ENCODE assay signal across 25 cellular contexts in the genomic region with DNA sequence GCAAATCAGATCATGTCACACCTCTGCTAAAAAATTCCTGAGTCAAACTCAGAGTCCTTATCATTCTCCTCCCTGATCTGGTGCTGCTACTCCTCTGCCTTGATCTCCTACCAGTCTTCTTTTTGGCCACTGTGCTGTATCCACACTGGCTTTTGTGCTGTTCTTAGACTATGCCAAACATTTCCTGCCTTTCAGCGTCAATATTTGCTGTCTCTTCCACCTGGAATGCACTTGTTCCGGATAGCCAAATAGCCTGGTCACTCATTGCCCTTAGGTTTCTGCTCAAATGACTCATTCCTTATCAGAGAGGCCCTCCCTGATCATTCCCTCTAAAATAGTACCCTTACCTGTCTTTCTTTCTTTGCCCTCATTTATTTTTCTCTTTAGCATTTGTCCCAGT. TPM values are rescaled to one million over a fixed set of nuclear protein-coding genes. Genes with fewer than 3 reads are reported as not detected.
DNase-seq lines count a peak whose midpoint lies in the region; ATAC-seq, FAIRE-seq and TF ChIP-seq lines count a peak whose summit lies in the region.
"Had no signal": no experiment of that assay in that cellular context is flagged by ENCODE, and none has a peak within 500 bp of the region (broad histone marks: within the 10 kb centered on the region; RNA-seq: fewer than 3 reads in every experiment).

No MANE protein-coding gene starts in this region.

- POLR2A ChIA-PET in activated CD4-positive, alpha-beta T cell treated with anti-CD3 and anti-CD28 coated beads, Interleukin-2, amount 10 ng/mL, durations not matched to agents 7 days and 5 days (lab: Charles Lee) = no interaction called here

- H3K9me3 ChIP-seq in liver (ENCODE audit: control insufficient read depth in 4 of 4, low read length in 3 of 4) = no peaks in the 10 kb centered on the region
- no peaks in the 10 kb centered on the region for H3K9me3 ChIP-seq in heart right ventricle
- H3K9me3 ChIP-seq in esophagus muscularis mucosa = no peaks in the 10 kb centered on the region
- H3K9me3 ChIP-seq: thoracic aorta had no signal

- intact Hi-C loops in heart right ventricle (cut with DNase I) = no loop called here
- intact Hi-C loops in esophagus muscularis mucosa (cut with DNase I) = no loop called here

- no peaks in the 10 kb centered on the region for H3K36me3 Mint-ChIP-seq in activated naive CD8-positive, alpha-beta T cell
- no peaks in the 10 kb centered on the region for H3K36me3 Mint-ChIP-seq in activated naive CD8-positive, alpha-beta T cell treated with anti-CD3 and anti-CD28 coated beads, Interleukin-2, amount 50 U/mL, for 24 hours (ENCODE audit: low read depth)
- no peaks in the 10 kb centered on the region for H3K36me3 Mint-ChIP-seq in activated CD4-positive, alpha-beta T cell treated with anti-CD3 and anti-CD28 coated beads, Interleukin-2, amount 10 ng/mL, durations not matched to agents 7 days and 5 days (ENCODE audit: low read depth)
- H3K36me3 Mint-ChIP-seq: stimulated activated naive B cell treated with anti-CD40 and anti-IgM and Interleukin-4, amounts not matched to agents 10 μg/mL and 1 μg/mL and 100 μg/mL, for 72 hours; WTC11 had no signal

- H3K27ac ChIP-seq in liver (ENCODE audit: low read depth in 1 of 2, low read length in 2 of 2) (peak overlapping the region; percentile 40 to 83), heart right ventricle (no peak overlapping the region), esophagus muscularis mucosa (replicated peaks in 1 of 4) (no peak overlapping the region)
- H3K27ac ChIP-seq: 22Rv1, brain microvascular endothelial cell, coronary artery, thoracic aorta had no signal

- H3K27me3 Mint-ChIP-seq in activated naive CD8-positive, alpha-beta T cell = peaks cover 3% of the 10 kb centered on the region
- peaks cover 4% of the 10 kb centered on the region for H3K27me3 Mint-ChIP-seq in activated naive CD8-positive, alpha-beta T cell treated with anti-CD3 and anti-CD28 coated beads, Interleukin-2, amount 50 U/mL, for 24 hours
- H3K27me3 Mint-ChIP-seq in activated CD4-positive, alpha-beta T cell treated with anti-CD3 and anti-CD28 coated beads, Interleukin-2, amount 10 ng/mL, durations not matched to agents 7 days and 5 days = peaks cover 2% of the 10 kb centered on the region

- no peak overlapping the region for H3K9ac ChIP-seq in liver (ENCODE audit: low read depth in 1 of 2, low read length in 2 of 2)

- CTCF ChIA-PET in activated CD4-positive, alpha-beta T cell treated with anti-CD3 and anti-CD28 coated beads, Interleukin-2, amount 10 ng/mL, durations not matched to agents 7 days and 5 days (lab: Charles Lee) = no interaction called here

- H3K4me1 ChIP-seq in liver (ENCODE audit: control insufficient read depth in 4 of 4, insufficient read depth in 4 of 4, low read length in 3 of 4) = peaks cover 5 to 11% (median 9%) of the 10 kb centered on the region in 4 donors
- H3K4me1 ChIP-seq in heart right ventricle = no peaks in the 10 kb centered on the region
- no peaks in the 10 kb centered on the region for H3K4me1 ChIP-seq in esophagus muscularis mucosa

- H3K4me3 ChIP-seq in bronchial epithelial cell (ENCODE audit: low read depth, low read length) = no peak overlapping the region
- no peak overlapping the region for H3K4me3 ChIP-seq in liver (ENCODE audit: low read depth in 1 of 3, low read length in 3 of 3)
- no peak overlapping the region for H3K4me3 ChIP-seq in heart right ventricle
- no peak overlapping the region for H3K4me3 ChIP-seq in esophagus muscularis mucosa
- H3K4me3 ChIP-seq: coronary artery, thoracic aorta had no signal

- no peak overlapping the region for H3K4me3 Mint-ChIP-seq in activated naive CD8-positive, alpha-beta T cell
- H3K4me3 Mint-ChIP-seq in activated naive CD8-positive, alpha-beta T cell treated with anti-CD3 and anti-CD28 coated beads, Interleukin-2, amount 50 U/mL, for 24 hours = no peak overlapping the region
- no peak overlapping the region for H3K4me3 Mint-ChIP-seq in activated CD4-positive, alpha-beta T cell treated with anti-CD3 and anti-CD28 coated beads, Interleukin-2, amount 10 ng/mL, durations not matched to agents 7 days and 5 days
- H3K4me3 Mint-ChIP-seq: stimulated activated naive B cell treated with anti-CD40 and anti-IgM and Interleukin-4, amounts not matched to agents 10 μg/mL and 1 μg/mL and 100 μg/mL, for 72 hours; T-helper 17 cell; WTC11 had no signal

- no peak for TF ChIP-seq POLR2A in esophagus muscularis mucosa (IDR thresholded peaks at IDR 0.05; ENCODE audit: low read depth)

- peak overlapping the region; percentile 22 for H3K27ac Mint-ChIP-seq in activated naive CD8-positive, alpha-beta T cell
- no peak overlapping the region for H3K27ac Mint-ChIP-seq in activated naive CD8-positive, alpha-beta T cell treated with anti-CD3 and anti-CD28 coated beads, Interleukin-2, amount 50 U/mL, for 24 hours
- no peak overlapping the region for H3K27ac Mint-ChIP-seq in activated CD4-positive, alpha-beta T cell treated with anti-CD3 and anti-CD28 coated beads, Interleukin-2, amount 10 ng/mL, durations not matched to agents 7 days and 5 days
- H3K27ac Mint-ChIP-seq: stimulated activated naive B cell treated with anti-CD40 and anti-IgM and Interleukin-4, amounts not matched to agents 10 μg/mL and 1 μg/mL and 100 μg/mL, for 72 hours; T-helper 17 cell; WTC11 had no signal

- TF ChIP-seq RAD21 in liver (IDR thresholded peaks at IDR 0.05) = peak in 1 of 2 donors; percentile 54

- TF ChIP-seq CTCF in bronchial epithelial cell (IDR thresholded peaks at IDR 0.05; ENCODE audit: insufficient read depth, low read length, severe bottlenecking) = no peak
- TF ChIP-seq CTCF in liver (IDR thresholded peaks at IDR 0.05; ENCODE audit: low read depth, low read length, missing input control) = no peak
- TF ChIP-seq CTCF in heart right ventricle (IDR thresholded peaks at IDR 0.05) = no peak
- no peak for TF ChIP-seq CTCF in esophagus muscularis mucosa (IDR thresholded peaks at IDR 0.05)

- no peak for DNase-seq in activated naive CD8-positive, alpha-beta T cell treated with anti-CD3 and anti-CD28 coated beads, Interleukin-2, amount 50 U/mL, for 24 hours
- peak; percentile 44 for DNase-seq in bronchial epithelial cell (ENCODE audit: low read depth)
- DNase-seq in activated CD4-positive, alpha-beta T cell treated with anti-CD3 and anti-CD28 coated beads, Interleukin-2, amount 10 ng/mL, durations not matched to agents 7 days and 5 days = no peak
- DNase-seq in heart right ventricle = no peak
- DNase-seq in esophagus muscularis mucosa (ENCODE audit: extremely low spot score) = no peak
- DNase-seq: activated CD4-positive, alpha-beta T cell treated with anti-CD3 and anti-CD28 coated beads, Interleukin-2, amount 50 U/mL, for 4 hours; activated effector memory CD4-positive, alpha-beta T cell treated with Interleukin-2 at 50 U/mL for 16 hours; AML-193; brain microvascular endothelial cell; EL; head of caudate nucleus; NCI-H510A treated with DMSO at 0.1 percent for 48 hours; NK-92 treated with Interleukin-12 subunit alpha and Interleukin-12 subunit beta, amount 100 ng/mL, for 24 hours; stimulated activated CD4-positive, alpha-beta T cell treated with anti-CD3 and anti-CD28 coated beads, Interleukin-2, amount 100 ng/mL, for 48 hours; stimulated activated naive B cell treated with anti-CD40 and anti-IgM and Interleukin-4, amounts not matched to agents 10 μg/mL and 1 μg/mL and 100 μg/mL, for 72 hours; T-helper 17 cell had no signal

- WGBS in liver = 30% methylated on average over 2 of the region's 2 CpGs
- 42% methylated on average over 2 of the region's 2 CpGs for WGBS in heart right ventricle, 2 donors
- WGBS in esophagus muscularis mucosa = 74% methylated on average over 2 of the region's 2 CpGs

- H3K36me3 ChIP-seq in bronchial epithelial cell (ENCODE audit: control insufficient read depth, insufficient read depth, low read length) (no peaks in the 10 kb centered on the region), liver (ENCODE audit: control insufficient read depth in 4 of 4, insufficient read depth in 3 of 4, low read depth in 1 of 4, low read length in 3 of 4) (no peaks in the 10 kb centered on the region), heart right ventricle (no peaks in the 10 kb centered on the region), esophagus muscularis mucosa (no peaks in the 10 kb centered on the region)
- H3K36me3 ChIP-seq: brain microvascular endothelial cell, thoracic aorta had no signal

- no peak for ATAC-seq in activated naive CD8-positive, alpha-beta T cell treated with anti-CD3 and anti-CD28 coated beads, Interleukin-2, amount 50 U/mL, for 24 hours
- no peak for ATAC-seq in GM19463 (IDR thresholded peaks at IDR 0.05; ENCODE audit: unreplicated experiment)
- no peak for ATAC-seq in heart right ventricle
- ATAC-seq: stimulated activated naive B cell treated with anti-CD40 and anti-IgM and Interleukin-4, amounts not matched to agents 10 μg/mL and 1 μg/mL and 100 μg/mL, for 72 hours; T-helper 17 cell; WTC11 had no signal

- no peaks in the 10 kb centered on the region for H3K9me3 Mint-ChIP-seq in activated naive CD8-positive, alpha-beta T cell (ENCODE audit: low read depth)
- no peaks in the 10 kb centered on the region for H3K9me3 Mint-ChIP-seq in activated naive CD8-positive, alpha-beta T cell treated with anti-CD3 and anti-CD28 coated beads, Interleukin-2, amount 50 U/mL, for 24 hours
- H3K9me3 Mint-ChIP-seq in activated CD4-positive, alpha-beta T cell treated with anti-CD3 and anti-CD28 coated beads, Interleukin-2, amount 10 ng/mL, durations not matched to agents 7 days and 5 days = no peaks in the 10 kb centered on the region
- H3K9me3 Mint-ChIP-seq: WTC11 had no signal

- no peaks in the 10 kb centered on the region for H3K27me3 ChIP-seq in bronchial epithelial cell (ENCODE audit: control insufficient read depth, insufficient read depth, low read length)
- peaks cover 0 to 3% (median 0%) of the 10 kb centered on the region in 4 donors for H3K27me3 ChIP-seq in liver (ENCODE audit: control insufficient read depth in 4 of 4, insufficient read depth in 4 of 4, low read length in 3 of 4)
- H3K27me3 ChIP-seq in heart right ventricle = peaks cover 0 to 41% (median 0%) of the 10 kb centered on the region in 7 donors
- no peaks in the 10 kb centered on the region for H3K27me3 ChIP-seq in esophagus muscularis mucosa
- H3K27me3 ChIP-seq: brain microvascular endothelial cell had no signal

- no peak for TF ChIP-seq EP300 in esophagus muscularis mucosa (IDR thresholded peaks at IDR 0.05)

- no peak for FAIRE-seq in bronchial epithelial cell (lab: Jason Lieb, UNC)
- FAIRE-seq: endometrium, GM19239 had no signal

- no peaks in the 10 kb centered on the region for H3K4me1 Mint-ChIP-seq in activated naive CD8-positive, alpha-beta T cell (ENCODE audit: low read depth)
- no peaks in the 10 kb centered on the region for H3K4me1 Mint-ChIP-seq in activated naive CD8-positive, alpha-beta T cell treated with anti-CD3 and anti-CD28 coated beads, Interleukin-2, amount 50 U/mL, for 24 hours
- H3K4me1 Mint-ChIP-seq in activated CD4-positive, alpha-beta T cell treated with anti-CD3 and anti-CD28 coated beads, Interleukin-2, amount 10 ng/mL, durations not matched to agents 7 days and 5 days = no peaks in the 10 kb centered on the region
- H3K4me1 Mint-ChIP-seq: stimulated activated naive B cell treated with anti-CD40 and anti-IgM and Interleukin-4, amounts not matched to agents 10 μg/mL and 1 μg/mL and 100 μg/mL, for 72 hours; T-helper 17 cell had no signal

RNA-seq across cellular contexts. Expression of gene RP2, which starts 24.4 kb away (rescaled TPM):
- total RNA-seq in bronchial epithelial cell (16.1 and 16.6 TPM in 2 replicates), liver (10 to 100 TPM; 10.5 to 11.5 TPM), heart right ventricle (1 to 10 TPM; 2.4 to 5.8 (median 2.9) TPM), esophagus muscularis mucosa (10 to 100 TPM in 1 of 4 donors, 1 to 10 TPM in 3; 7.2 to 10.6 (median 9.4) TPM)
- polyA plus RNA-seq in liver (1 to 10 TPM; 3.2 to 4.1 TPM), heart right ventricle (1 to 10 TPM; 2.2 to 3.2 TPM)
- 10 to 100 TPM in 1 of 2 experiments, 1 to 10 TPM in 1; 9.4 to 10.6 TPM for total RNA-seq in activated CD4-positive, alpha-beta T cell treated with anti-CD3 and anti-CD28 coated beads, Interleukin-2, amount 10 ng/mL, durations not matched to agents 7 days and 5 days

RNA-seq across cellular contexts. Expression of gene SLC9A7, which starts 53.5 kb away (rescaled TPM):
- total RNA-seq in bronchial epithelial cell = 8.2 and 15.0 TPM in 2 replicates
- total RNA-seq in liver = 10 to 100 TPM in 1 of 2 donors, 1 to 10 TPM in 1; 2.6 to 13.2 TPM
- polyA plus RNA-seq in liver = 1 to 10 TPM; 2.3 to 3.6 TPM
- 1 to 10 TPM; 5.3 to 7.4 TPM for total RNA-seq in activated CD4-positive, alpha-beta T cell treated with anti-CD3 and anti-CD28 coated beads, Interleukin-2, amount 10 ng/mL, durations not matched to agents 7 days and 5 days
- 1 to 10 TPM in 9 of 10 donors, under 1 TPM in 1; 0.71 to 7.5 (median 2.2) TPM for total RNA-seq in heart right ventricle
- polyA plus RNA-seq in heart right ventricle = under 1 TPM; 0.43 to 0.59 TPM
- 10 to 100 TPM in 1 of 4 donors, 1 to 10 TPM in 3; 2.8 to 10.7 (median 3.3) TPM for total RNA-seq in esophagus muscularis mucosa

Comparison
In these comparisons a context has a peak if more than half of its experiments do, and no peak if none do; other contexts are left out.
1. H3K27ac ChIP-seq: peak in liver (2 of 2); none in heart right ventricle (0 of 10) and esophagus muscularis mucosa (0 of 4).